ENCODE assay signal across 8 cellular contexts in genomic region chr2:127388423-127389164, GRCh38. TPM values are rescaled to one million over a fixed set of nuclear protein-coding genes. Genes with fewer than 3 reads are reported as not detected.
A peak's percentile ranks its signal among the peaks of the same experiment; 100 is the strongest.
DNase-seq lines count a peak whose midpoint lies in the region; ATAC-seq and TF ChIP-seq lines count a peak whose summit lies in the region.

No MANE protein-coding gene starts in this region.

- TF ChIP-seq CTCF in WERI-Rb-1 (IDR thresholded peaks at IDR 0.05; ENCODE audit: low read depth, low read length): no peak
- no peak for TF ChIP-seq CTCF in glutamatergic neuron (IDR thresholded peaks at IDR 0.05; ENCODE audit: partially characterized antibody, unreplicated experiment)
- TF ChIP-seq CTCF in spleen (IDR thresholded peaks at IDR 0.05 in 8 of 11, conservative IDR thresholded peaks at IDR 0.05 in 3 of 11): no peak

- peaks cover 6% of the 10 kb centered on the region for H3K27me3 Mint-ChIP-seq in glutamatergic neuron (ENCODE audit: unreplicated experiment)

- H3K27ac ChIP-seq in WERI-Rb-1 (peak overlapping the region; percentile 66), spleen (peak overlapping the region; percentile 89 to 100 (median 100))

- WGBS in spleen, 5 donors: 40 to 57% (median 50%) methylated on average over 8 of the region's 8 CpGs

- H3K4me1 ChIP-seq in spleen: peaks cover 19 to 65% (median 55%) of the 10 kb centered on the region in 6 donors

- no peaks in the 10 kb centered on the region for H3K9me3 ChIP-seq in WERI-Rb-1 (ENCODE audit: severe bottlenecking)
- H3K9me3 ChIP-seq in spleen: no peaks in the 10 kb centered on the region

- H3K4me3 Mint-ChIP-seq in glutamatergic neuron (ENCODE audit: unreplicated experiment): peak overlapping the region; percentile 76

- peak overlapping the region; percentile 68 for H3K4me3 ChIP-seq in WERI-Rb-1 (ENCODE audit: low read depth, low read length)
- peak overlapping the region in 7 of 8 donors; percentile 26 to 91 (median 76) for H3K4me3 ChIP-seq in spleen

- peak overlapping the region; percentile 78 for H3K27ac Mint-ChIP-seq in glutamatergic neuron (ENCODE audit: unreplicated experiment)

- no peaks in the 10 kb centered on the region for H3K36me3 Mint-ChIP-seq in glutamatergic neuron (ENCODE audit: unreplicated experiment)

- no peak for TF ChIP-seq POLR2A in spleen (IDR thresholded peaks at IDR 0.05)

- peaks cover 11% of the 10 kb centered on the region for H3K9me3 Mint-ChIP-seq in glutamatergic neuron (ENCODE audit: unreplicated experiment)

- intact Hi-C loops in spleen (cut with DNase I; ENCODE audit: low total_unique reads): no loop called here

- ATAC-seq in activated CD4-positive, CD25-positive, alpha-beta regulatory T cell treated with anti-CD3 and anti-CD28 coated beads, Interleukin-2, amount 50 U/mL, for 24 hours: peak; percentile 7 to 61
- peak; percentile 8 for ATAC-seq in HG03060 (IDR thresholded peaks at IDR 0.05; ENCODE audit: low read depth, unreplicated experiment)

- no peak for DNase-seq in activated CD4-positive, CD25-positive, alpha-beta regulatory T cell treated with anti-CD3 and anti-CD28 coated beads, Interleukin-2, amount 50 U/mL, for 72 hours
- DNase-seq in WERI-Rb-1 (peak; percentile 26), glutamatergic neuron (no peak), spleen (no peak), NCI-H526 treated with DMSO at 0.1 percent for 48 hours (lab: John Stamatoyannopoulos, UW) (no peak), NCI-H446 (lab: John Stamatoyannopoulos, UW) (no peak)

- peaks cover 10% of the 10 kb centered on the region for H3K4me1 Mint-ChIP-seq in glutamatergic neuron (ENCODE audit: low read depth, unreplicated experiment)

- no peaks in the 10 kb centered on the region for H3K27me3 ChIP-seq in WERI-Rb-1 (ENCODE audit: insufficient read depth, low read depth, severe bottlenecking)
- no peaks in the 10 kb centered on the region for H3K27me3 ChIP-seq in spleen (replicated peaks in 1 of 7)

- H3K36me3 ChIP-seq in WERI-Rb-1: peaks cover 3% of the 10 kb centered on the region
- H3K36me3 ChIP-seq in spleen: no peaks in the 10 kb centered on the region

RNA-seq across cellular contexts. Expression of gene MAP3K2, which starts 0.8 kb away (rescaled TPM):
- total RNA-seq in glutamatergic neuron (ENCODE audit: unreplicated experiment) (42.7 TPM), spleen (10 to 100 TPM; 60.3 to 83.9 (median 68.6) TPM)
- 1 to 10 TPM; 6.5 to 8.6 (median 7.8) TPM for polyA plus RNA-seq in spleen

RNA-seq across cellular contexts. Expression of gene PROC, which starts 29.6 kb away (rescaled TPM):
- total RNA-seq in glutamatergic neuron (ENCODE audit: unreplicated experiment): not detected
- not detected for total RNA-seq in spleen
- polyA plus RNA-seq in spleen: under 1 TPM; 0.16 to 0.52 (median 0.21) TPM
